In the genomic region with DNA sequence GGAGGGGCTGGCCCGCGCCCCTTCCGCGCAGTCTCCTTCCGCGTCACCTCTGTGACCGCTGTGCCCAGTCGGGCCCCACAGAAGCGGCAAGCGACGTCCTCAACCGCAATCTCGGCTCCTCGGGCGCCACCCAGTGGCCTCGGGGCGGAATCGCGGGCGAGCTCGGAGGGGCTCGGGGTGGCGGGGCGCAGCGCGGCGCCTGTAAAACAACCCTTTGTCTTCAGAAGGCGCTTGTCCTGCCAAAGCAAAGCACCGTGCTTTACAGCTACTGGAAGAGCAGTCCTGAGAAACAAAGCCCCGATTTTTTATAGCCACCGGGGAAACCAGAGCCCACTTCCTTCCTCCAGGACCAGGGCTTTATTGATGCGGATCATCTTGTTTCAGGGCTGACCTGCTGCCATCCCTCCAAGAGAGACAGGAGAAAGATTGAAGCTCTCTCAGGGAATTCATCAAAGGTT, we compare ENCODE assay signal across 8 cellular contexts. TPM values are rescaled to one million over a fixed set of nuclear protein-coding genes. Genes with fewer than 3 reads are reported as not detected.
DNase-seq lines count a peak whose midpoint lies in the region; ATAC-seq and TF ChIP-seq lines count a peak whose summit lies in the region.

No MANE protein-coding gene starts in this region.

- no peaks in the 10 kb centered on the region for H3K27me3 Mint-ChIP-seq in naive thymus-derived CD8-positive, alpha-beta T cell

- no peaks in the 10 kb centered on the region for H3K36me3 Mint-ChIP-seq in naive thymus-derived CD8-positive, alpha-beta T cell

- peak; percentile 82 for ATAC-seq in GM21619 (IDR thresholded peaks at IDR 0.05; ENCODE audit: unreplicated experiment)
- peak; percentile 95 for ATAC-seq in naive thymus-derived CD8-positive, alpha-beta T cell

- peak; percentile 56 for TF ChIP-seq CTCF in fibroblast of mammary gland (conservative IDR thresholded peaks at IDR 0.05; ENCODE audit: control insufficient read depth, insufficient read depth, low read depth, low read length)

- H3K4me3 ChIP-seq in fibroblast of mammary gland (ENCODE audit: control insufficient read depth, low read depth, low read length): peak overlapping the region; percentile 61

- TF ChIP-seq EP300 in Ishikawa (IDR thresholded peaks at IDR 0.05; ENCODE audit: borderline replicate concordance): no peak

- no peaks in the 10 kb centered on the region for H3K9me3 Mint-ChIP-seq in naive thymus-derived CD8-positive, alpha-beta T cell

- H3K27ac Mint-ChIP-seq in naive thymus-derived CD8-positive, alpha-beta T cell: peak overlapping the region; percentile 88 to 98 (median 92)

- DNase-seq in DMS53 treated with DMSO at 0.1 percent for 48 hours (lab: John Stamatoyannopoulos, UW; ENCODE audit: unreplicated experiment): peak; percentile 50
- DNase-seq in activated T-helper 1 cell treated with Interleukin-2 at 50 U/mL for 16 hours (ENCODE audit: low read depth): peak; percentile 85
- DNase-seq in fibroblast of mammary gland (ENCODE audit: low read depth): peak; percentile 50
- DNase-seq in naive thymus-derived CD8-positive, alpha-beta T cell: peak; percentile 85 to 97 (median 92)
- DNase-seq in stimulated activated naive CD4-positive, alpha-beta T cell treated with Interleukin-2 at 50 U/mL for 16 hours (lab: John Stamatoyannopoulos, UW): peak; percentile 85

- POLR2A ChIA-PET in naive thymus-derived CD8-positive, alpha-beta T cell (lab: Charles Lee): interaction anchor here (0.7 to 3.2 kb wide), 6 partner anchors 9 to 97 kb away, joined by 3 to 24 read pairs (median 4); a partner anchor contains a TSS

- peak overlapping the region; percentile 79 to 89 (median 85) for H3K4me3 Mint-ChIP-seq in naive thymus-derived CD8-positive, alpha-beta T cell

- TF ChIP-seq RAD21 in Ishikawa (IDR thresholded peaks at IDR 0.05; ENCODE audit: low read depth): peak; percentile 91

- H3K4me1 Mint-ChIP-seq in naive thymus-derived CD8-positive, alpha-beta T cell: peaks cover 7 to 18% (median 14%) of the 10 kb centered on the region in 4 donors

TF ChIP-seq in Ishikawa, 13 proteins besides CTCF, POLR2A, EP300 and RAD21:
- TF ChIP-seq NFIC (IDR thresholded peaks at IDR 0.05) (no peak), ZBTB7A (IDR thresholded peaks at IDR 0.05; ENCODE audit: low read depth) (peak; percentile 83; the same call in 1 of the 2 replicates), TCF12 (IDR thresholded peaks at IDR 0.05; ENCODE audit: low read depth) (peak; percentile 38; the same call in 1 of the 2 replicates), CEBPB (IDR thresholded peaks at IDR 0.05) (no peak), EGR1 (IDR thresholded peaks at IDR 0.05) (no peak), TAF1 (IDR thresholded peaks at IDR 0.05; ENCODE audit: low read depth) (no peak), YY1 (IDR thresholded peaks at IDR 0.05; ENCODE audit: low read depth) (no peak), FOXM1 (IDR thresholded peaks at IDR 0.05; ENCODE audit: borderline replicate concordance, low read depth) (no peak), CREB1 (IDR thresholded peaks at IDR 0.05; ENCODE audit: low read depth) (no peak), TEAD4 (IDR thresholded peaks at IDR 0.05) (no peak)
- TF ChIP-seq, protein P1, sequence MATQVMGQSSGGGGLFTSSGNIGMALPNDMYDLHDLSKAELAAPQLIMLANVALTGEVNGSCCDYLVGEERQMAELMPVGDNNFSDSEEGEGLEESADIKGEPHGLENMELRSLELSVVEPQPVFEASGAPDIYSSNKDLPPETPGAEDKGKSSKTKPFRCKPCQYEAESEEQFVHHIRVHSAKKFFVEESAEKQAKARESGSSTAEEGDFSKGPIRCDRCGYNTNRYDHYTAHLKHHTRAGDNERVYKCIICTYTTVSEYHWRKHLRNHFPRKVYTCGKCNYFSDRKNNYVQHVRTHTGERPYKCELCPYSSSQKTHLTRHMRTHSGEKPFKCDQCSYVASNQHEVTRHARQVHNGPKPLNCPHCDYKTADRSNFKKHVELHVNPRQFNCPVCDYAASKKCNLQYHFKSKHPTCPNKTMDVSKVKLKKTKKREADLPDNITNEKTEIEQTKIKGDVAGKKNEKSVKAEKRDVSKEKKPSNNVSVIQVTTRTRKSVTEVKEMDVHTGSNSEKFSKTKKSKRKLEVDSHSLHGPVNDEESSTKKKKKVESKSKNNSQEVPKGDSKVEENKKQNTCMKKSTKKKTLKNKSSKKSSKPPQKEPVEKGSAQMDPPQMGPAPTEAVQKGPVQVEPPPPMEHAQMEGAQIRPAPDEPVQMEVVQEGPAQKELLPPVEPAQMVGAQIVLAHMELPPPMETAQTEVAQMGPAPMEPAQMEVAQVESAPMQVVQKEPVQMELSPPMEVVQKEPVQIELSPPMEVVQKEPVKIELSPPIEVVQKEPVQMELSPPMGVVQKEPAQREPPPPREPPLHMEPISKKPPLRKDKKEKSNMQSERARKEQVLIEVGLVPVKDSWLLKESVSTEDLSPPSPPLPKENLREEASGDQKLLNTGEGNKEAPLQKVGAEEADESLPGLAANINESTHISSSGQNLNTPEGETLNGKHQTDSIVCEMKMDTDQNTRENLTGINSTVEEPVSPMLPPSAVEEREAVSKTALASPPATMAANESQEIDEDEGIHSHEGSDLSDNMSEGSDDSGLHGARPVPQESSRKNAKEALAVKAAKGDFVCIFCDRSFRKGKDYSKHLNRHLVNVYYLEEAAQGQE (IDR thresholded peaks at IDR 0.05; ENCODE audit: low read depth): no peak
- TF ChIP-seq, protein P2, sequence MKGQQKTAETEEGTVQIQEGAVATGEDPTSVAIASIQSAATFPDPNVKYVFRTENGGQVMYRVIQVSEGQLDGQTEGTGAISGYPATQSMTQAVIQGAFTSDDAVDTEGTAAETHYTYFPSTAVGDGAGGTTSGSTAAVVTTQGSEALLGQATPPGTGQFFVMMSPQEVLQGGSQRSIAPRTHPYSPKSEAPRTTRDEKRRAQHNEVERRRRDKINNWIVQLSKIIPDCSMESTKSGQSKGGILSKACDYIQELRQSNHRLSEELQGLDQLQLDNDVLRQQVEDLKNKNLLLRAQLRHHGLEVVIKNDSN (IDR thresholded peaks at IDR 0.05): no peak
- TF ChIP-seq, protein P3, sequence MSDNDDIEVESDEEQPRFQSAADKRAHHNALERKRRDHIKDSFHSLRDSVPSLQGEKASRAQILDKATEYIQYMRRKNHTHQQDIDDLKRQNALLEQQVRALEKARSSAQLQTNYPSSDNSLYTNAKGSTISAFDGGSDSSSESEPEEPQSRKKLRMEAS (IDR thresholded peaks at IDR 0.05): peak; percentile 44; the same call in 1 of the 2 replicates

TF ChIP-seq in PFSK-1, 5 proteins besides CTCF, POLR2A, EP300 and RAD21:
- TF ChIP-seq POLR2AphosphoS5 (IDR thresholded peaks at IDR 0.05; ENCODE audit: low read depth, low read length): no peak
- TF ChIP-seq FOXP2 (optimal IDR thresholded peaks at IDR 0.05; ENCODE audit: borderline replicate concordance, extremely low read depth, extremely low read length, insufficient read depth): peak; percentile 29
- TF ChIP-seq, protein P1 (IDR thresholded peaks at IDR 0.05; ENCODE audit: insufficient read depth in 1 of 2, low read depth in 2 of 2, low read length in 2 of 2): no peak
TF ChIP-seq in PFSK-1: peak in this region for 1.

RNA-seq across cellular contexts. Expression of a gene that starts 37.3 kb away (rescaled TPM):
- polyA plus RNA-seq in PFSK-1 (2012; ENCODE audit: insufficient read length, low read depth): 16.4 TPM
- total RNA-seq in naive thymus-derived CD8-positive, alpha-beta T cell: 10 to 100 TPM; 69.9 to 78.2 TPM
- polyA plus RNA-seq in naive thymus-derived CD8-positive, alpha-beta T cell: 10 to 100 TPM; 28.2 to 45.4 (median 30.9) TPM

Comparison
In these comparisons a context has a peak if more than half of its experiments do, and no peak if none do; other contexts are left out.
1. Peak in every context shown above with its lines: DNase-seq, ATAC-seq and H3K4me3 ChIP-seq.